In the genomic region with DNA sequence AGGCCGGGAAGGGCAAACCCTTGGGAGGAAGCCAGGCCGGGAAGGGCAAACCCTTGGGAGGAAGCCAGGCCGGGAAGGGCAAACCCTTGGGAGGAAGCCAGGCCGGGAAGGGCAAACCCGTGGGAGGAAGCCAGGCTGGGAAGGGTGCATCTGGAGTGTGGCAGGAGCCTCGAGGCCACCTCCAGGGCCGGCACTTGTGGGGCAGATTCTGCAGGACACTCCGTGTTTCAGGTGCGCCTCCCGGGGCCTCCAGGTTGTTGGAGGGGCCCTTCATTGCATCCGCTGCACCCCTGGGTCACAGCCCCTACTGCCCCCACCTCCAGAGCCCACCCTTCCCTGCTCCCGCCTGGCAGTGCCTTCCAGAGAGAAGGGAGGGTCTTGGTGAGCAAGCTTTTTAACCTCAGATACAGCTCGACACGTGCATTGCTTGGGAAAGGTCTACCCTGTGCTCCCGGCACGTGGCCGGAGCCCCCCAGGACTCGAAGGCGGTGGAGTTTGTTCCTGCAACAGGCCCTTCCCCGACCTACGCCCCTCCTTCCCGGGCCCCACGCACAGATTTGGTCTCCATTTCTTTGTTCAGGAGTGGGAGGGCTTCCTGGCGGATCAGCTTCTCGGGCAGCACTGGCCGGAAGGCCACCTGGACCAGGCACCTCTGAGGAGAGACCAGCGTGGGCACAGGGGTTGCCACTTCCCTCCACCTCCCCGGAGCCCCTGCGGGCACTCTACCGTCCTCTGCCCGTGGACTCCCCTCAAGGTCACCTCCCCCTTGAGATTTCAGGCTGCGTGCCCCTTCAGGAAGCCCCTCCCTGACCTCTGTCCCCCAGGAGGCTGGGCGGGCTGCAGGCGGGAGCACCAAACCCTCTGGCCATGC, we compare ENCODE assay signal across 14 cellular contexts. TPM values are rescaled to one million over a fixed set of nuclear protein-coding genes. Genes with fewer than 3 reads are reported as not detected.
DNase-seq lines count a peak whose midpoint lies in the region; ATAC-seq and TF ChIP-seq lines count a peak whose summit lies in the region.
"Had no signal": no experiment of that assay in that cellular context is flagged by ENCODE, and none has a peak within 500 bp of the region (broad histone marks: within the 10 kb centered on the region; RNA-seq: fewer than 3 reads in every experiment).

No MANE protein-coding gene starts in this region.

- peak overlapping the region; percentile 57 for H3K18ac ChIP-seq in neuronal stem cell (ENCODE audit: low read length)

- POLR2A ChIA-PET in PC-3 (lab: Charles Lee; ENCODE audit: unreplicated experiment), result no interaction called here

- H3K23ac ChIP-seq in neuronal stem cell (ENCODE audit: low read depth, low read length, poor library complexity), result no peak overlapping the region

- H3K79me2 ChIP-seq in PC-3 (ENCODE audit: low read length), result no peaks in the 10 kb centered on the region

- no peak for TF ChIP-seq POLR2A in esophagus muscularis mucosa (IDR thresholded peaks at IDR 0.05; ENCODE audit: low read depth)

- H3K4me3 ChIP-seq in PC-3 (ENCODE audit: low read length) (no peak overlapping the region), heart right ventricle (no peak overlapping the region), neuronal stem cell (ENCODE audit: low read length in 2 of 2) (no peak overlapping the region), esophagus muscularis mucosa (no peak overlapping the region)
- H3K4me3 ChIP-seq: K562 had no signal

- H2BK15ac ChIP-seq in neuronal stem cell (ENCODE audit: low read length), result peak overlapping the region; percentile 58

- H3K27ac ChIP-seq in C4-2B, result peak overlapping the region; percentile 18
- H3K27ac ChIP-seq in PC-3 (ENCODE audit: low read length), result no peak overlapping the region
- peak overlapping the region in 3 of 10 donors; percentile 28 to 49 (median 36) for H3K27ac ChIP-seq in heart right ventricle
- H3K27ac ChIP-seq in neuronal stem cell (replicated peaks; ENCODE audit: low read length), result no peak overlapping the region
- no peak overlapping the region for H3K27ac ChIP-seq in esophagus muscularis mucosa (replicated peaks in 1 of 4)

- no peak for TF ChIP-seq CTCF in C4-2B (conservative IDR thresholded peaks at IDR 0.05)
- TF ChIP-seq CTCF in PC-3 (conservative IDR thresholded peaks at IDR 0.05; ENCODE audit: low read depth, low read length), result no peak
- no peak for TF ChIP-seq CTCF in heart right ventricle (IDR thresholded peaks at IDR 0.05)
- TF ChIP-seq CTCF in esophagus muscularis mucosa (IDR thresholded peaks at IDR 0.05), result no peak

- H3K36me3 ChIP-seq in PC-3 (ENCODE audit: low read depth, low read length) (no peaks in the 10 kb centered on the region), heart right ventricle (no peaks in the 10 kb centered on the region), neuronal stem cell (replicated peaks in 1 of 2; ENCODE audit: control insufficient read depth in 2 of 2, insufficient read depth in 2 of 2, low read length in 2 of 2) (no peaks in the 10 kb centered on the region), esophagus muscularis mucosa (no peaks in the 10 kb centered on the region)

- no peaks in the 10 kb centered on the region for H3K9me2 ChIP-seq in PC-3 (replicated peaks; ENCODE audit: low read length)

- TF ChIP-seq EP300 in esophagus muscularis mucosa (IDR thresholded peaks at IDR 0.05), result no peak

- no peak overlapping the region for H2BK120ac ChIP-seq in neuronal stem cell (ENCODE audit: low read depth, low read length)

- H3F3A ChIP-seq in PC-3 (ENCODE audit: low read length, unreplicated experiment), result no peaks in the 10 kb centered on the region

- H3K4me2 ChIP-seq in PC-3 (ENCODE audit: low read length) (no peak overlapping the region), neuronal stem cell (ENCODE audit: insufficient read depth, low read length, poor library complexity, severe bottlenecking) (no peak overlapping the region)

- H3K4me1 ChIP-seq in PC-3 (ENCODE audit: insufficient read depth, low read length) (no peaks in the 10 kb centered on the region), heart right ventricle (peaks cover 0 to 26% (median 13%) of the 10 kb centered on the region in 9 donors), neuronal stem cell (ENCODE audit: control insufficient read depth in 2 of 2, insufficient read depth in 1 of 2, low read depth in 1 of 2, low read length in 2 of 2) (no peaks in the 10 kb centered on the region), esophagus muscularis mucosa (peaks cover 0 to 11% (median 3%) of the 10 kb centered on the region in 4 donors)

- H3K9me3 ChIP-seq in PC-3 (ENCODE audit: low read length) (no peaks in the 10 kb centered on the region), heart right ventricle (no peaks in the 10 kb centered on the region), neuronal stem cell (replicated peaks in 1 of 2; ENCODE audit: control insufficient read depth in 2 of 2, insufficient read depth in 1 of 2, low read depth in 1 of 2, low read length in 2 of 2) (peaks cover 0 to 2% of the 10 kb centered on the region in 2 donors), esophagus muscularis mucosa (no peaks in the 10 kb centered on the region)

- peak overlapping the region; percentile 94 for H3K14ac ChIP-seq in neuronal stem cell (ENCODE audit: low read length)

- 48 to 68% methylated on average over 32 to 33 of the region's 34 CpGs for WGBS in heart right ventricle, 2 donors
- no CpG with 5 or more reads among the region's 34 CpGs for WGBS in neuronal stem cell (ENCODE audit: extremely low coverage in 2 of 2, insufficient read length in 2 of 2, insufficient replicate concordance in 1 of 2), 2 donors
- WGBS in esophagus muscularis mucosa, result 71% methylated on average over 23 of the region's 34 CpGs

- no peak overlapping the region for H2BK12ac ChIP-seq in neuronal stem cell (ENCODE audit: low read length)

- peak overlapping the region; percentile 13 for H2BK5ac ChIP-seq in neuronal stem cell (ENCODE audit: low read length)

- ATAC-seq in PC-3 (peak; percentile 26; the same call in 1 of the 2 replicates), heart right ventricle (peak in 7 of 8 donors; percentile 29 to 63 (median 38)), GM21786 (IDR thresholded peaks at IDR 0.05; ENCODE audit: unreplicated experiment) (no peak), sciatic nerve (no peak)
- ATAC-seq: SK-N-SH treated with all-trans-retinoic acid at 6 μM for 48 hours had no signal

- peaks cover 4% of the 10 kb centered on the region for H3K79me1 ChIP-seq in neuronal stem cell (ENCODE audit: low read depth, low read length)

- no peak overlapping the region for H4K91ac ChIP-seq in neuronal stem cell (ENCODE audit: low read depth, low read length, poor library complexity)

- H3K9ac ChIP-seq in PC-3 (ENCODE audit: low read length) (no peak overlapping the region), neuronal stem cell (ENCODE audit: low read depth, low read length, poor library complexity) (no peak overlapping the region)

- H3K27me3 ChIP-seq in PC-3 (ENCODE audit: low read length) (no peaks in the 10 kb centered on the region), heart right ventricle (no peaks in the 10 kb centered on the region), neuronal stem cell (ENCODE audit: control insufficient read depth in 3 of 3, insufficient read depth in 3 of 3, low read depth in 1 of 3, low read length in 3 of 3) (peaks cover 0 to 7% (median 0%) of the 10 kb centered on the region in 3 experiments), esophagus muscularis mucosa (peaks cover 0 to 19% (median 0%) of the 10 kb centered on the region in 4 donors)

- no peak overlapping the region for H4K8ac ChIP-seq in neuronal stem cell (ENCODE audit: low read depth, low read length)

- H3K4ac ChIP-seq in neuronal stem cell (ENCODE audit: low read length), result no peak overlapping the region

- H2AK5ac ChIP-seq in neuronal stem cell (ENCODE audit: low read depth, low read length), result peak overlapping the region; percentile 97

- BruUV-seq in PC-3 (replicated peaks; lab: Mats Ljungman, UMichigan), result no TSS peak

- H4K20me1 ChIP-seq in PC-3 (ENCODE audit: low read length), result no peaks in the 10 kb centered on the region

- intact Hi-C loops in PC-3 (cut with micrococcal nuclease), result no loop called here
- intact Hi-C loops in heart right ventricle (cut with DNase I), result no loop called here
- intact Hi-C loops in esophagus muscularis mucosa (cut with DNase I), result no loop called here
- intact Hi-C loops in sciatic nerve (cut with DNase I), result no loop called here

- CTCF ChIA-PET in PC-3 (lab: Charles Lee), result no interaction called here

- H2AFZ ChIP-seq in PC-3 (ENCODE audit: low read length) (no peak overlapping the region), neuronal stem cell (ENCODE audit: low read length) (no peak overlapping the region)

- DNase-seq in PC-3, result no peak
- DNase-seq in heart right ventricle, result no peak
- no peak for DNase-seq in neuronal stem cell (ENCODE audit: low spot score)
- DNase-seq in esophagus muscularis mucosa (ENCODE audit: extremely low spot score), result no peak
- DNase-seq in sciatic nerve (ENCODE audit: low spot score), result no peak
- DNase-seq: NCI-H1092 treated with DMSO at 0.1 percent for 48 hours, NCI-H1694 treated with DMSO at 0.1 percent for 48 hours, NCI-H446, NCI-H82, SHP77 had no signal

RNA-seq across cellular contexts. Expression of gene TMEM52, which starts 9.4 kb away (rescaled TPM):
- 22.6 and 29.1 TPM in 2 replicates for total RNA-seq in PC-3 (2014; rRNA removed)
- 1 to 10 TPM in 6 of 10 donors, under 1 TPM in 2, not detected in 2; 0.58 to 3.1 (median 1.9) TPM for total RNA-seq in heart right ventricle
- 10 to 100 TPM in 1 of 2 donors, 1 to 10 TPM in 1; 1.0 to 11.5 TPM for polyA plus RNA-seq in heart right ventricle
- polyA plus RNA-seq in neuronal stem cell (2013, experiment 1 of 2), result 7.3 TPM
- 7.1 TPM for polyA plus RNA-seq in neuronal stem cell (2013, experiment 2 of 2)
- 1 to 10 TPM in 3 of 4 donors, not detected in 1; 1.4 to 6.3 (median 4.2) TPM for total RNA-seq in esophagus muscularis mucosa
- 0.80 TPM for total RNA-seq in sciatic nerve

RNA-seq across cellular contexts. Expression of gene CALML6, which starts 13.4 kb away (rescaled TPM):
- total RNA-seq in PC-3 (2014; rRNA removed) (1.7 and 3.0 TPM in 2 replicates), heart right ventricle (under 1 TPM in 2 of 10 donors, not detected in 8; 0.20 TPM), esophagus muscularis mucosa (not detected), sciatic nerve (0.49 TPM)
- polyA plus RNA-seq in heart right ventricle, result under 1 TPM; 0.09 to 0.88 TPM
- 0.07 TPM for polyA plus RNA-seq in neuronal stem cell (2013, experiment 1 of 2)
- 0.08 TPM for polyA plus RNA-seq in neuronal stem cell (2013, experiment 2 of 2)
- total RNA-seq: K562 had no signal

RNA-seq across cellular contexts. Expression of gene GNB1, which starts 37.6 kb away (rescaled TPM):
- 125 and 171 TPM in 2 replicates for total RNA-seq in PC-3 (2014; rRNA removed)
- 100 to 1,000 TPM; 139 to 228 (median 174) TPM for total RNA-seq in heart right ventricle
- 100 to 1,000 TPM in 1 of 2 donors, 10 to 100 TPM in 1; 64.9 to 109 TPM for polyA plus RNA-seq in heart right ventricle
- 291 TPM for polyA plus RNA-seq in neuronal stem cell (2013, experiment 1 of 2)
- 287 TPM for polyA plus RNA-seq in neuronal stem cell (2013, experiment 2 of 2)
- 100 to 1,000 TPM; 124 to 166 (median 161) TPM for total RNA-seq in esophagus muscularis mucosa
- 280 TPM for total RNA-seq in sciatic nerve

Comparison
In these comparisons a context has a peak if more than half of its experiments do, and no peak if none do; other contexts are left out.
1. ATAC-seq: peak in PC-3 (single experiment) and heart right ventricle (7 of 8); none in GM21786 (single experiment) and sciatic nerve (single experiment).